1 cellular context compared by ENCODE assay signal in genomic region chr6:26054937-26055669, GRCh38.
TF ChIP-seq lines count a peak whose summit lies in the region.

No MANE protein-coding gene starts in this region.

TF ChIP-seq in HepG2, 621 proteins besides CTCF, POLR2A, EP300 and RAD21 (continued from another document and continues in another):
- TF ChIP-seq SATB2 (CRISPR knock-in tag; IDR thresholded peaks at IDR 0.05) (no peak), MEIS1 (CRISPR knock-in tag; IDR thresholded peaks at IDR 0.05; ENCODE audit: borderline replicate concordance) (peak; percentile 68; the same call in 1 of the 2 replicates), IKZF1 (IDR thresholded peaks at IDR 0.05) (no peak), EHMT2 (IDR thresholded peaks at IDR 0.05; ENCODE audit: borderline replicate concordance, low read depth, low read length) (no peak), ZNF841 (CRISPR knock-in tag; IDR thresholded peaks at IDR 0.05; ENCODE audit: borderline replicate concordance) (no peak), CBX5 (CRISPR knock-in tag; IDR thresholded peaks at IDR 0.05; ENCODE audit: borderline replicate concordance) (peak; percentile 94), TEAD3 (CRISPR knock-in tag; optimal IDR thresholded peaks at IDR 0.05; ENCODE audit: borderline replicate concordance) (peak; percentile 98), KAT8 (CRISPR knock-in tag; IDR thresholded peaks at IDR 0.05) (peak; percentile 88), RNF2 (conservative IDR thresholded peaks at IDR 0.05; ENCODE audit: low read depth) (no peak), HBP1 (CRISPR knock-in tag; IDR thresholded peaks at IDR 0.05; ENCODE audit: low read depth) (no peak; the same call in none of the 2 replicates), IRF1 (CRISPR knock-in tag; IDR thresholded peaks at IDR 0.05; ENCODE audit: low read depth) (no peak), FOXJ3 (CRISPR knock-in tag; IDR thresholded peaks at IDR 0.05; ENCODE audit: borderline replicate concordance) (no peak; the same call in 1 of the 2 replicates), HOXD1 (CRISPR knock-in tag; IDR thresholded peaks at IDR 0.05) (peak; percentile 55; the same call in 1 of the 2 replicates), ZNF607 (CRISPR knock-in tag; IDR thresholded peaks at IDR 0.05; ENCODE audit: borderline replicate concordance) (0 out of 2 replicates have a peak, but pooled peaks have one; percentile 57), CCDC6 (CRISPR knock-in tag; IDR thresholded peaks at IDR 0.05) (0 out of 2 replicates have a peak, but pooled peaks have one; percentile 73), ZNF556 (CRISPR knock-in tag; IDR thresholded peaks at IDR 0.05; ENCODE audit: borderline replicate concordance) (no peak), SSRP1 (CRISPR knock-in tag; IDR thresholded peaks at IDR 0.05) (peak; percentile 87; the same call in 1 of the 2 replicates), ZNF326 (CRISPR knock-in tag; IDR thresholded peaks at IDR 0.05; ENCODE audit: borderline replicate concordance) (no peak), ESRRA (CRISPR knock-in tag; IDR thresholded peaks at IDR 0.05; ENCODE audit: low read depth) (no peak), ZSCAN5A (CRISPR knock-in tag; IDR thresholded peaks at IDR 0.05; ENCODE audit: borderline replicate concordance) (0 out of 2 replicates have a peak, but pooled peaks have one; percentile 24), MTF2 (CRISPR knock-in tag; IDR thresholded peaks at IDR 0.05; ENCODE audit: borderline replicate concordance) (no peak), ETV6 (CRISPR knock-in tag; conservative IDR thresholded peaks at IDR 0.05) (0 out of 2 replicates have a peak, but pooled peaks have one; percentile 28), ZNF329 (CRISPR knock-in tag; IDR thresholded peaks at IDR 0.05; ENCODE audit: low read depth) (no peak; the same call in 1 of the 2 replicates), SNAI1 (CRISPR knock-in tag; IDR thresholded peaks at IDR 0.05; ENCODE audit: borderline replicate concordance) (no peak), ZSCAN12 (CRISPR knock-in tag; IDR thresholded peaks at IDR 0.05) (no peak), MLX (CRISPR knock-in tag; IDR thresholded peaks at IDR 0.05) (0 out of 2 replicates have a peak, but pooled peaks have one; percentile 47), FIP1L1 (IDR thresholded peaks at IDR 0.05; ENCODE audit: borderline replicate concordance, insufficient read depth, low read depth, low read length) (peak; percentile 2), ZFY (CRISPR knock-in tag; IDR thresholded peaks at IDR 0.05) (no peak; the same call in 1 of the 2 replicates), CEBPZ (IDR thresholded peaks at IDR 0.05; ENCODE audit: low read length) (no peak), ZNF142 (CRISPR knock-in tag; IDR thresholded peaks at IDR 0.05) (0 out of 2 replicates have a peak, but pooled peaks have one; percentile 16), ZNF598 (CRISPR knock-in tag; IDR thresholded peaks at IDR 0.05; ENCODE audit: borderline replicate concordance) (no peak), STAT6 (CRISPR knock-in tag; IDR thresholded peaks at IDR 0.05; ENCODE audit: borderline replicate concordance) (peak; percentile 71; the same call in 1 of the 2 replicates), KLF6 (CRISPR knock-in tag; IDR thresholded peaks at IDR 0.05) (no peak), IKZF5 (CRISPR knock-in tag; IDR thresholded peaks at IDR 0.05) (peak; percentile 77), SMAD1 (CRISPR knock-in tag; IDR thresholded peaks at IDR 0.05; ENCODE audit: borderline replicate concordance, low read depth) (no peak), MYC (CRISPR knock-in tag; IDR thresholded peaks at IDR 0.05; ENCODE audit: borderline replicate concordance) (peak; percentile 36; the same call in 1 of the 2 replicates), ZEB1 (IDR thresholded peaks at IDR 0.05; ENCODE audit: insufficient replicate concordance, low read depth) (peak; percentile 63), RFXANK (CRISPR knock-in tag; IDR thresholded peaks at IDR 0.05) (peak; percentile 55; the same call in 1 of the 2 replicates), LCORL (IDR thresholded peaks at IDR 0.05) (peak; percentile 56; the same call in 1 of the 2 replicates), LCORL (CRISPR knock-in tag; IDR thresholded peaks at IDR 0.05) (no peak), GABPB1 (CRISPR knock-in tag; IDR thresholded peaks at IDR 0.05) (no peak; the same call in 1 of the 2 replicates), CBX1 (IDR thresholded peaks at IDR 0.05; ENCODE audit: low read depth) (no peak), ZSCAN9 (CRISPR knock-in tag; IDR thresholded peaks at IDR 0.05; ENCODE audit: borderline replicate concordance) (peak; percentile 13; the same call in 1 of the 2 replicates), KDM2A (CRISPR knock-in tag; IDR thresholded peaks at IDR 0.05; ENCODE audit: borderline replicate concordance, low read depth) (peak; percentile 79)
